ENCODE assay signal across 13 cellular contexts in the genomic region with DNA sequence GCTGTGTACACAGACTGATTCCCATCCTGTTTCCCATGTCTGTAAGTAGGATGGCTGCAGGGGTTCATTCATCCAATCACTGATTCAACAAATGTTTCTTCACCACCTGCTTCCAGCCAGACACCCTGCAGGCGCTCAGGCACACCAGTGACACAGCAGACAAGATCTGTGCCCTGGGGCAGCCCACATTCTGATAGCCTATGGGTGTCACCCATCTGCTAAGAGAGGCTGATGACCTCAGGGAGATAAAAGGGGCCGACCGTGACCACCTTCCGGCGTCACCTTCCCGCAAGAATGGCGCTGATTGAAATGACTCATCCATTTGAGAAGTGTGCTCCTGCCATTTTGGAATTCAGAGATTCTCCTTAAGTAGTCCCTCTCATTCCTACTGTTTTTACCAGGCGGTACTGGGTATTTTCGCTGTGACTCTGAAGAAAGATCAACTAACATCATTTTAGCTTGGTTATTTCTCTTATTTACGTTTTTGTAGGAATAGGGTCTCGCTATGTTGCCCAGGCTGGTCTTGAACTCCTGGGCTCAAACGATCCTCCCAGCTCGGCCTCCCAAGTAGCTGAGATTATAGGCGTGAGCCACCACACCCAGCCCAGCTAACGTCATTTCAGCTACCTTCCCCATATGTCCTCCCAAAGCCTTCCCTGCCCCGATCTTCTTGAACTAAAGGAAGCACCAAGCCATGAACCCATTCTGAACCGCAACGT.
A peak's percentile ranks its signal among the peaks of the same experiment; 100 is the strongest.
DNase-seq lines count a peak whose midpoint lies in the region; ATAC-seq and TF ChIP-seq lines count a peak whose summit lies in the region.
"Had no signal": no experiment of that assay in that cellular context is flagged by ENCODE, and none has a peak within 500 bp of the region (broad histone marks: within the 10 kb centered on the region; RNA-seq: fewer than 3 reads in every experiment).

No MANE protein-coding gene starts in this region.

- no peaks in the 10 kb centered on the region for H3K9me3 ChIP-seq in CD4-positive, alpha-beta T cell (ENCODE audit: control insufficient read depth, low read length)

- ATAC-seq in HG03135 (IDR thresholded peaks at IDR 0.05; ENCODE audit: unreplicated experiment) = no peak
- no peak for ATAC-seq in CD4-positive, alpha-beta T cell (ENCODE audit: poor library complexity)

- no peaks in the 10 kb centered on the region for H3K36me3 Mint-ChIP-seq in nephron (ENCODE audit: low read depth)
- no peaks in the 10 kb centered on the region for H3K36me3 Mint-ChIP-seq in CD4-positive, alpha-beta T cell (ENCODE audit: low read depth)

- peaks cover 3% of the 10 kb centered on the region for H3K27me3 Mint-ChIP-seq in nephron (ENCODE audit: low read depth)
- no peaks in the 10 kb centered on the region for H3K27me3 Mint-ChIP-seq in CD4-positive, alpha-beta T cell

- peak; percentile 5 for DNase-seq in AG08395 (ENCODE audit: low spot score)
- DNase-seq in M059J (ENCODE audit: low read depth) = peak; percentile 57
- DNase-seq in cerebellum (ENCODE audit: low spot score) = peak; percentile 69
- no peak for DNase-seq in NCI-H187 (lab: John Stamatoyannopoulos, UW)
- no peak for DNase-seq in CD4-positive, alpha-beta T cell
- DNase-seq in GM20000 (ENCODE audit: low spot score) = no peak
- DNase-seq: activated CD4-positive, alpha-beta T cell treated with anti-CD3 and anti-CD28 coated beads for 1 hour; AML-193; kidney; stimulated activated CD4-positive, alpha-beta T cell treated with anti-CD3 and anti-CD28 coated beads, Interleukin-4, amount 100 ng/mL, for 4 hours had no signal

- CTCF ChIA-PET in CD4-positive, alpha-beta T cell (lab: Charles Lee) = no interaction called here

- H3K4me1 Mint-ChIP-seq in nephron = peaks cover 36% of the 10 kb centered on the region
- H3K4me1 Mint-ChIP-seq in CD4-positive, alpha-beta T cell (ENCODE audit: low read depth) = no peaks in the 10 kb centered on the region

- no peaks in the 10 kb centered on the region for H3K9me3 Mint-ChIP-seq in nephron
- no peaks in the 10 kb centered on the region for H3K9me3 Mint-ChIP-seq in CD4-positive, alpha-beta T cell
- H3K9me3 Mint-ChIP-seq: activated T-helper 2 cell treated with anti-CD3 and anti-CD28 coated beads, Interferon-gamma antibody, Interleukin-2, Interleukin-4, amounts not matched to agents 10 μg/mL and 5 μg/mL and 100 μg/mL, durations not matched to agents 14 hours and 24 hours and 36 hours had no signal

- peak overlapping the region in 2 of 3 experiments; percentile 18 to 85 for H3K27ac Mint-ChIP-seq in nephron
- H3K27ac Mint-ChIP-seq in CD4-positive, alpha-beta T cell = no peak overlapping the region
- H3K27ac Mint-ChIP-seq: activated T-helper 2 cell treated with anti-CD3 and anti-CD28 coated beads, Interferon-gamma antibody, Interleukin-2, Interleukin-4, amounts not matched to agents 10 μg/mL and 5 μg/mL and 100 μg/mL, durations not matched to agents 14 hours and 24 hours and 36 hours had no signal

- no peak overlapping the region for H3K27ac ChIP-seq in CD4-positive, alpha-beta T cell (ENCODE audit: low read depth, low read length)

- POLR2A ChIA-PET in CD4-positive, alpha-beta T cell (lab: Charles Lee) = no interaction called here

- TF ChIP-seq CTCF in nephron (IDR thresholded peaks at IDR 0.05; ENCODE audit: unreplicated experiment in 3 of 3) = no peak
- no peak for TF ChIP-seq CTCF in CD4-positive, alpha-beta T cell (IDR thresholded peaks at IDR 0.05)
- no peak for TF ChIP-seq CTCF in GM20000 (IDR thresholded peaks at IDR 0.05; ENCODE audit: extremely low read depth, missing control alignments)

- H3K27me3 ChIP-seq in CD4-positive, alpha-beta T cell (ENCODE audit: control insufficient read depth, insufficient read depth, low read length) = no peaks in the 10 kb centered on the region

- no peak overlapping the region for H3K4me3 Mint-ChIP-seq in nephron
- no peak overlapping the region for H3K4me3 Mint-ChIP-seq in CD4-positive, alpha-beta T cell

- intact Hi-C loops in CD4-positive, alpha-beta T cell (cut with DNase I, micrococcal nuclease) = no loop called here

Comparison
In these comparisons a context has a peak if more than half of its experiments do, and no peak if none do; other contexts are left out.
1. DNase-seq: peak in AG08395 (single experiment), M059J (single experiment) and cerebellum (single experiment); none in NCI-H187 (0 of 2), CD4-positive, alpha-beta T cell (0 of 10) and GM20000 (single experiment).